1 cellular context compared by ENCODE assay signal in genomic region chr6:30881987-30882763, GRCh38.
TF ChIP-seq lines count a peak whose summit lies in the region.

No MANE protein-coding gene starts in this region.

TF ChIP-seq in HEK293, 187 proteins besides CTCF, POLR2A, EP300 and RAD21 (continued from another document):
- no peak for TF ChIP-seq ZNF148 (tag by site-specific recombination; IDR thresholded peaks at IDR 0.05; ENCODE audit: borderline replicate concordance)
- TF ChIP-seq REPIN1 (tag by site-specific recombination; IDR thresholded peaks at IDR 0.05; ENCODE audit: low read depth) = no peak
- no peak for TF ChIP-seq ZNF114 (tag by site-specific recombination; IDR thresholded peaks at IDR 0.05)
- no peak for TF ChIP-seq ZNF626 (tag by site-specific recombination; IDR thresholded peaks at IDR 0.05)
- no peak for TF ChIP-seq ZNF670 (tag by site-specific recombination; IDR thresholded peaks at IDR 0.05; ENCODE audit: low read depth)
- no peak for TF ChIP-seq SETDB1 (IDR thresholded peaks at IDR 0.05; ENCODE audit: insufficient read length, low read length)
- TF ChIP-seq ZNF433 (tag by site-specific recombination; IDR thresholded peaks at IDR 0.05; ENCODE audit: low read depth) = no peak
